11 cellular contexts compared by ENCODE assay signal in the genomic region with DNA sequence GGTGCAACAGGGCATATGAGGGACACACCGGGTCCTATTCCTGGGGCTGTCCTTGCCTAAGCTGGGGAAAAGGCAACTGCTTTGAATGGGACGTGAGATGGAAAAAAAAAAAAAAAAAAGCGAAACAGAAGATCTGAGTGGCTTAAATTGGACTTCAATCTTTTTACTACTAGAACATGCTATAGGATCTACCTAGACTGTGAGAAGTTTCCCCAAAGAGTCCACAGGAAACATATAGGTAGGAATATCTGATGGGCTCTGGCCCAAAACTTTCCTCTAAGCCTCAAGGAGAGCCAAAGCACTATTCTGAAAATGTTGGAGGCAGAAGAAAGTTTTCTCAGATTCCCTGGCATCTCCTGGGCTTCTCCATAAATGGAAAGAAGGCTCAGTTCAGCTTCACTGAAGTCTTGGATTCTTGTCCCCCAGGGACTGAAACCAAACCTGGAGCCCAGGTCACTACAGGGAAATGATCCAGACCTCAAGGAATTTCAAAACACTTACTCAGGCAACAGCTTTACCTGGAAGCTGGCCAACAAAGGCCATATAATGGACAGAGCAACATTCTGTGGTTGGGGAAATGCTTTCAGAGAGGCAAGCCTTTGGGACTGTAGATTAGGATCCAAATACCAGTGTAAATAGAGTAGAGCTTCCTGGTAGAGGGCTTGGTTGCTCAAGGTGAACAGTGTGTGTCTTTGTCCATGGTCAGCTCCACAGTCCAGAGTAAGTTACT. TPM values are rescaled to one million over a fixed set of nuclear protein-coding genes. Genes with fewer than 3 reads are reported as not detected.
DNase-seq lines count a peak whose midpoint lies in the region; ATAC-seq, FAIRE-seq and TF ChIP-seq lines count a peak whose summit lies in the region.
"Had no signal": no experiment of that assay in that cellular context is flagged by ENCODE, and none has a peak within 500 bp of the region (broad histone marks: within the 10 kb centered on the region; RNA-seq: fewer than 3 reads in every experiment).

No MANE protein-coding gene starts in this region.

- peaks cover 7% of the 10 kb centered on the region for H3K27me3 Mint-ChIP-seq in glutamatergic neuron (ENCODE audit: unreplicated experiment)

- no peak overlapping the region for H3K4me3 ChIP-seq in keratinocyte (ENCODE audit: control insufficient read depth in 2 of 3, extremely low read depth in 1 of 3, insufficient read depth in 2 of 3, low read depth in 1 of 3, low read length in 3 of 3)

- H3K9me3 ChIP-seq in keratinocyte (ENCODE audit: control insufficient read depth, low read depth, low read length): no peaks in the 10 kb centered on the region

- TF ChIP-seq CTCF in keratinocyte (optimal IDR thresholded peaks at IDR 0.05 in 1 of 3, IDR thresholded peaks at IDR 0.05 in 1 of 3, conservative IDR thresholded peaks at IDR 0.05 in 1 of 3; ENCODE audit: extremely low read depth in 1 of 3, insufficient read depth in 2 of 3, low read length in 3 of 3) (no peak), glutamatergic neuron (IDR thresholded peaks at IDR 0.05; ENCODE audit: partially characterized antibody, unreplicated experiment) (no peak)

- intact Hi-C loops in Right ventricle myocardium superior (cut with DNase I) (no loop called here), Right ventricle myocardium inferior (cut with DNase I) (no loop called here)

- no peaks in the 10 kb centered on the region for H3K9me1 ChIP-seq in keratinocyte (ENCODE audit: control insufficient read depth, extremely low read depth, insufficient read depth, low read length)

- no peak overlapping the region for H3K27ac ChIP-seq in keratinocyte (ENCODE audit: control insufficient read depth, insufficient read depth, low read length)

- H3K79me2 ChIP-seq in keratinocyte (ENCODE audit: control insufficient read depth, insufficient read depth, low read length): no peaks in the 10 kb centered on the region

- H3K36me3 Mint-ChIP-seq in glutamatergic neuron (ENCODE audit: unreplicated experiment): no peaks in the 10 kb centered on the region
- H3K36me3 Mint-ChIP-seq: T-cell had no signal

- no peaks in the 10 kb centered on the region for H4K20me1 ChIP-seq in keratinocyte (ENCODE audit: control insufficient read depth, extremely low read depth, insufficient read depth, low read length)

- dilution Hi-C loops in keratinocyte (cut with MboI; ENCODE audit: extremely low pct_ligation_motif_present, low sequenced_read_pairs): no loop called here

- peaks cover 8% of the 10 kb centered on the region for H3K9me3 Mint-ChIP-seq in glutamatergic neuron (ENCODE audit: unreplicated experiment)

- no peak overlapping the region for H3K4me2 ChIP-seq in keratinocyte (ENCODE audit: control insufficient read depth, extremely low read depth, insufficient read depth, low read depth, low read length)

- H3K27ac Mint-ChIP-seq in glutamatergic neuron (ENCODE audit: unreplicated experiment): no peak overlapping the region
- H3K27ac Mint-ChIP-seq: B cell, T-cell had no signal

- ATAC-seq in Right ventricle myocardium superior (ENCODE audit: poor library complexity) (peak; percentile 31), Right ventricle myocardium inferior (no peak), GM21367 (IDR thresholded peaks at IDR 0.05; ENCODE audit: unreplicated experiment) (no peak), GM21529 (IDR thresholded peaks at IDR 0.05; ENCODE audit: unreplicated experiment) (no peak), GM19452 (IDR thresholded peaks at IDR 0.05; ENCODE audit: unreplicated experiment) (no peak)
- ATAC-seq: T-cell had no signal

- H3K4me1 ChIP-seq in keratinocyte (ENCODE audit: control insufficient read depth, extremely low read depth, insufficient read depth, low read length): no peaks in the 10 kb centered on the region

- H3K27me3 ChIP-seq in keratinocyte (ENCODE audit: control insufficient read depth, extremely low read depth, insufficient read depth, low read length): peaks cover 3% of the 10 kb centered on the region

- H3K4me1 Mint-ChIP-seq in glutamatergic neuron (ENCODE audit: low read depth, unreplicated experiment): no peaks in the 10 kb centered on the region
- H3K4me1 Mint-ChIP-seq: B cell, T-cell had no signal

- DNase-seq in Right ventricle myocardium superior (no peak), Right ventricle myocardium inferior (ENCODE audit: missing footprints) (no peak), amniotic epithelial cell (ENCODE audit: low read depth) (peak; percentile 92), keratinocyte (ENCODE audit: low read depth, low spot score) (no peak), glutamatergic neuron (no peak)
- DNase-seq: activated naive CD4-positive, alpha-beta T cell treated with anti-CD3 and anti-CD28 coated beads, Interleukin-2, amount 50 U/mL, for 16 hours; T-cell had no signal

- H3K9ac ChIP-seq in keratinocyte (ENCODE audit: control insufficient read depth, extremely low read depth, insufficient read depth, low read length): no peak overlapping the region

- H3K4me3 Mint-ChIP-seq in glutamatergic neuron (ENCODE audit: unreplicated experiment): no peak overlapping the region
- H3K4me3 Mint-ChIP-seq: B cell, T-cell had no signal

- no peaks in the 10 kb centered on the region for H3K36me3 ChIP-seq in keratinocyte (ENCODE audit: control insufficient read depth in 2 of 2, extremely low read depth in 1 of 2, insufficient read depth in 2 of 2, low read length in 2 of 2)

- no peak overlapping the region for H2AFZ ChIP-seq in keratinocyte (ENCODE audit: control insufficient read depth, low read length)

- FAIRE-seq in keratinocyte (lab: Jason Lieb, UNC): peak; percentile 75

RNA-seq across cellular contexts. Expression of a gene that starts 56.9 kb away (rescaled TPM):
- total RNA-seq in Right ventricle myocardium superior (2.1 TPM), Right ventricle myocardium inferior (3.5 TPM), glutamatergic neuron (ENCODE audit: unreplicated experiment) (36.9 TPM)
- not detected in 3 replicates for polyA plus RNA-seq in keratinocyte
- polyA plus RNA-seq in keratinocyte (2011; ENCODE audit: low read depth): not detected
- polyA plus RNA-seq in keratinocyte (2011; cell fraction: cytosol; rRNA removed): not detected in 2 replicates
- polyA plus RNA-seq in keratinocyte (2011; cell fraction: nucleus; rRNA removed): 0.06 TPM in 1 of 2 replicates, not detected in the other
- polyA plus RNA-seq in keratinocyte (2012; ENCODE audit: low replicate concordance): 0.44 TPM in 1 of 2 replicates, not detected in the other
- not detected in 3 replicates for polyA minus RNA-seq in keratinocyte
- not detected for polyA minus RNA-seq in keratinocyte (2011; cell fraction: cytosol; rRNA and poly(A)+ RNA removed)
- not detected in 2 replicates for polyA minus RNA-seq in keratinocyte (2011; cell fraction: nucleus; rRNA and poly(A)+ RNA removed)
- total RNA-seq: B cell had no signal
